8 cellular contexts compared by ENCODE assay signal in the genomic region with DNA sequence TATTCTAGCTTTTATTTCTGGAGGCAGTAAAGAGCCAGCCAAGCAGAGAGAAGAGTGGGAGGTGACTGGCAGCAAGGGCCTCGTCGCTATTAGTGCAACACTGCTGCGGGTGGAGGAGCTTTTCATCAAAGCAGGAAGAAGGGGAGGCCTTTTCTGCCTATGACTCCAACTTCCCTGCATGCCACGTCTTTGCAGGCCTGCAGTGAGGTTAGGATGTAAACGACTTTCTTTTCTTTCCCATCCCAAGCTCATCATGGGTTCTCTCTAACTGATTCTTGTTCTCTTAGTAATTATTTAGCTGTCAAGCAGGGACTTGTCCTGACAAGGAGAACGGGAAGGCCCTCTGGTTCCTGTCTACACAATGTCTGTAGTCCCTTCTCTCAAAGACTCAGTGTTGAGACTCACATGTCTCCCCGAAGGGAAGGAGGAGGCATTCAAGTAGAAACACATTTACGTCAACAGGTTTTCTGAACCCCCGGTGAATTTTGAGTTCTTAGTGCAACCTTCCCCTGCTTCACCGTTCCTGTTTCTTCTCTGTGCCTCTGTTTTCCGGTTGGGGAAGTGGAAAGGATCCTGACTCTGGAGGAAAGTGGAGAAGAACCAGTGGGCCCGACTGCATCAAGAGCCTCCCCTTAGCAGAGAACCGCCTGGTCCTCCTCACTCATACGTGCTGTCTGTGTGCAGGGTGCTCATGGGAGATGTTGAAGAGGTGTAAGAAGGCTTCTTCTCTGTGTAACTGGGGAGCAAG. TPM values are rescaled to one million over a fixed set of nuclear protein-coding genes. Genes with fewer than 3 reads are reported as not detected.
DNase-seq lines count a peak whose midpoint lies in the region; ATAC-seq, FAIRE-seq and TF ChIP-seq lines count a peak whose summit lies in the region.

No MANE protein-coding gene starts in this region.

- no peaks in the 10 kb centered on the region for H3K27me3 ChIP-seq in adipocyte (replicated peaks; ENCODE audit: control insufficient read depth, insufficient read depth, low read length)
- no peaks in the 10 kb centered on the region for H3K27me3 ChIP-seq in hepatocyte
- H3K27me3 ChIP-seq in skeletal muscle tissue (ENCODE audit: control insufficient read depth in 3 of 3, insufficient read depth in 3 of 3, low read length in 3 of 3), result no peaks in the 10 kb centered on the region

- no peaks in the 10 kb centered on the region for H3K9me2 ChIP-seq in hepatocyte (replicated peaks; ENCODE audit: insufficient read depth)

- H3K4me1 ChIP-seq in adipocyte (ENCODE audit: control insufficient read depth, insufficient read depth, low read length) (peaks cover 30% of the 10 kb centered on the region), hepatocyte (ENCODE audit: insufficient read depth) (peaks cover 19% of the 10 kb centered on the region), skeletal muscle tissue (ENCODE audit: control insufficient read depth in 3 of 3, insufficient read depth in 3 of 3, low read length in 3 of 3) (peaks cover 16 to 18% (median 17%) of the 10 kb centered on the region in 3 donors)

- H4K20me1 ChIP-seq in hepatocyte (ENCODE audit: insufficient read depth, poor library complexity, severe bottlenecking), result no peaks in the 10 kb centered on the region

- TF ChIP-seq CTCF in hepatocyte (IDR thresholded peaks at IDR 0.05; ENCODE audit: poor library complexity) (no peak), D721Med (IDR thresholded peaks at IDR 0.05; ENCODE audit: insufficient read depth, missing control alignments) (no peak)

- H3K9ac ChIP-seq in adipocyte (ENCODE audit: low read length) (peak overlapping the region; percentile 77), skeletal muscle tissue (ENCODE audit: low read depth in 1 of 3, low read length in 3 of 3) (peak overlapping the region in 2 of 3 donors; percentile 39 to 40)

- H3K79me2 ChIP-seq in hepatocyte, result peaks cover 85% of the 10 kb centered on the region

- peak overlapping the region; percentile 49 for H3K4me2 ChIP-seq in hepatocyte

- H3K4me3 ChIP-seq in adipocyte (ENCODE audit: low read length), result no peak overlapping the region
- H3K4me3 ChIP-seq in hepatocyte, result no peak overlapping the region
- peak overlapping the region in 2 of 3 donors; percentile 15 to 18 for H3K4me3 ChIP-seq in skeletal muscle tissue (ENCODE audit: low read length in 3 of 3)

- peak; percentile 62 for ATAC-seq in HG02852 (IDR thresholded peaks at IDR 0.05; ENCODE audit: unreplicated experiment)

- H2AFZ ChIP-seq in hepatocyte, result no peak overlapping the region

- DNase-seq in Caki2 (ENCODE audit: low read depth) (peak; percentile 72), SKM-1 treated with dmso at 0.1 percent for 144 hours (lab: John Stamatoyannopoulos, UW; ENCODE audit: unreplicated experiment) (peak; percentile 65), adipocyte (ENCODE audit: low read depth) (peak; percentile 62), hepatocyte (ENCODE audit: low spot score) (peak; percentile 65), D721Med (ENCODE audit: insufficient read length, low spot score) (no peak), NCI-H345 (lab: John Stamatoyannopoulos, UW) (no peak)

- in situ Hi-C loops in Caki2 (cut with HindIII; ENCODE audit: low pct_unique_long_range_greater_than_20kb, low sequenced_read_pairs), result no loop called here

- FAIRE-seq in D721Med (lab: Jason Lieb, UNC), result no peak

- H3K36me3 ChIP-seq in adipocyte (ENCODE audit: control insufficient read depth, insufficient read depth, low read length, severe bottlenecking) (no peaks in the 10 kb centered on the region), hepatocyte (replicated peaks; ENCODE audit: insufficient read depth, low read depth) (no peaks in the 10 kb centered on the region), skeletal muscle tissue (ENCODE audit: control insufficient read depth in 3 of 3, insufficient read depth in 3 of 3, low read length in 3 of 3) (no peaks in the 10 kb centered on the region)

- WGBS in hepatocyte (ENCODE audit: low lambda C conversion rate, missing lambda C conversion rate), result 65% methylated on average over 14 of the region's 14 CpGs

- H3K9me3 ChIP-seq in adipocyte (ENCODE audit: control insufficient read depth, low read length) (no peaks in the 10 kb centered on the region), hepatocyte (ENCODE audit: low read depth) (no peaks in the 10 kb centered on the region), skeletal muscle tissue (ENCODE audit: control insufficient read depth in 3 of 3, low read length in 3 of 3) (no peaks in the 10 kb centered on the region)

- H3K27ac ChIP-seq in hepatocyte, result peak overlapping the region; percentile 86
- H3K27ac ChIP-seq in skeletal muscle tissue (ENCODE audit: low read depth, low read length), result peak overlapping the region; percentile 68

RNA-seq across cellular contexts. Expression of a gene that starts 56.9 kb away (rescaled TPM):
- 4.2 and 15.9 TPM in 2 replicates for total RNA-seq in Caki2 (2014; rRNA removed; shearing (Covaris generic); ENCODE audit: low replicate concordance)
- 23.5 and 28.2 TPM in 2 replicates for total RNA-seq in hepatocyte
- 70.1 and 71.5 TPM in 2 replicates for polyA plus RNA-seq in hepatocyte
- 13.6 TPM for total RNA-seq in skeletal muscle tissue

Comparison
In these comparisons a context has a peak if more than half of its experiments do, and no peak if none do; other contexts are left out.
1. DNase-seq: peak in Caki2 (single experiment), SKM-1 treated with dmso at 0.1 percent for 144 hours (single experiment), adipocyte (single experiment) and hepatocyte (single experiment); none in D721Med (single experiment) and NCI-H345 (single experiment).
2. H3K4me3 ChIP-seq: peak in skeletal muscle tissue (2 of 3); none in adipocyte (single experiment) and hepatocyte (single experiment).